Comparison of ENCODE assay signal across 29 cellular contexts in genomic region chr20:15848126-15848525, GRCh38.
"Had no signal": no experiment of that assay in that cellular context is flagged by ENCODE, and none has a peak within 500 bp of the region (broad histone marks: within the 10 kb centered on the region; RNA-seq: fewer than 3 reads in every experiment).

No MANE protein-coding gene starts in this region.

- DNase-seq: activated CD4-positive, alpha-beta memory T cell treated with anti-CD3 and anti-CD28 coated beads for 36 hours; activated CD4-positive, alpha-beta T cell treated with anti-CD3 and anti-CD28 coated beads for 36 hours; activated CD4-positive, CD25-positive, alpha-beta regulatory T cell; activated CD4-positive, CD25-positive, alpha-beta regulatory T cell treated with anti-CD3 and anti-CD28 coated beads, Interleukin-2, amount 50 U/mL, for 72 hours; activated CD8-positive, alpha-beta memory T cell treated with anti-CD3 and anti-CD28 coated beads, Interleukin-2, amount 50 U/mL, for 48 hours; activated gamma-delta T cell; activated naive CD4-positive, alpha-beta T cell; activated naive CD4-positive, alpha-beta T cell treated with anti-CD3 and anti-CD28 coated beads, Interleukin-2, amount 10 ng/mL, durations not matched to agents 7 days and 5 days; activated naive CD8-positive, alpha-beta T cell treated with anti-CD3 and anti-CD28 coated beads, Interleukin-2, amount 10 ng/mL, durations not matched to agents 7 days and 5 days; activated T-cell treated with anti-CD3 and anti-CD28 coated beads for 4 hours; activated T-cell treated with anti-CD3 and anti-CD28 coated beads, Interleukin-2, amount 50 U/mL, for 24 hours; activated T-cell treated with anti-CD3 and anti-CD28 coated beads, Interleukin-2, amount 50 U/mL, for 72 hours; central memory CD4-positive, alpha-beta T cell; cerebellar nuclear complex; colonic mucosa; effector CD8-positive, alpha-beta T cell; esophagus squamous epithelium; foreskin melanocyte; head of caudate nucleus; hippocampal formation; T1000 had no signal

- H3K27ac Mint-ChIP-seq: activated CD4-positive, alpha-beta memory T cell treated with anti-CD3 and anti-CD28 coated beads for 36 hours; activated CD4-positive, alpha-beta T cell treated with anti-CD3 and anti-CD28 coated beads for 36 hours; activated CD4-positive, alpha-beta T cell treated with anti-CD3 and anti-CD28 coated beads, Interleukin-2, amount 10 ng/mL, durations not matched to agents 24 days and 14 days; activated naive CD4-positive, alpha-beta T cell treated with anti-CD3 and anti-CD28 coated beads, Interleukin-2, amount 10 ng/mL, durations not matched to agents 7 days and 5 days; activated naive CD4-positive, alpha-beta T cell treated with anti-CD3 and anti-CD28 coated beads, Interleukin-2, amount 50 U/mL, for 72 hours; activated naive CD8-positive, alpha-beta T cell treated with anti-CD3 and anti-CD28 coated beads, Interleukin-2, amount 10 ng/mL, durations not matched to agents 7 days and 5 days; activated T-cell treated with anti-CD3 and anti-CD28 coated beads, Interleukin-2, amount 50 U/mL, for 24 hours; activated T-cell treated with anti-CD3 and anti-CD28 coated beads, Interleukin-2, amount 50 U/mL, for 72 hours had no signal

- H3K4me1 ChIP-seq: ascending aorta, breast epithelium, colonic mucosa, esophagus squamous epithelium, gastroesophageal sphincter had no signal

- H3K9me3 ChIP-seq: ascending aorta, breast epithelium, colonic mucosa, esophagus squamous epithelium, gastroesophageal sphincter had no signal

- H3K27ac ChIP-seq: ascending aorta, breast epithelium, cardiac muscle cell, colonic mucosa, epithelial cell of prostate, esophagus squamous epithelium, gastroesophageal sphincter had no signal

- H3K36me3 ChIP-seq: ascending aorta, breast epithelium, cardiac muscle cell, colonic mucosa, esophagus squamous epithelium, gastroesophageal sphincter had no signal

- H3K27me3 Mint-ChIP-seq: activated CD4-positive, alpha-beta memory T cell treated with anti-CD3 and anti-CD28 coated beads for 36 hours; activated CD4-positive, alpha-beta T cell treated with anti-CD3 and anti-CD28 coated beads for 36 hours; activated CD4-positive, alpha-beta T cell treated with anti-CD3 and anti-CD28 coated beads, Interleukin-2, amount 10 ng/mL, durations not matched to agents 24 days and 14 days; activated naive CD4-positive, alpha-beta T cell treated with anti-CD3 and anti-CD28 coated beads, Interleukin-2, amount 10 ng/mL, durations not matched to agents 7 days and 5 days; activated naive CD8-positive, alpha-beta T cell treated with anti-CD3 and anti-CD28 coated beads, Interleukin-2, amount 10 ng/mL, durations not matched to agents 7 days and 5 days; activated T-cell treated with anti-CD3 and anti-CD28 coated beads, Interleukin-2, amount 50 U/mL, for 24 hours had no signal

- H3K4me3 Mint-ChIP-seq: activated CD4-positive, alpha-beta memory T cell treated with anti-CD3 and anti-CD28 coated beads for 36 hours; activated CD4-positive, alpha-beta T cell treated with anti-CD3 and anti-CD28 coated beads for 36 hours; activated CD4-positive, alpha-beta T cell treated with anti-CD3 and anti-CD28 coated beads, Interleukin-2, amount 10 ng/mL, durations not matched to agents 24 days and 14 days; activated naive CD4-positive, alpha-beta T cell treated with anti-CD3 and anti-CD28 coated beads, Interleukin-2, amount 10 ng/mL, durations not matched to agents 7 days and 5 days; activated naive CD8-positive, alpha-beta T cell treated with anti-CD3 and anti-CD28 coated beads, Interleukin-2, amount 10 ng/mL, durations not matched to agents 7 days and 5 days; activated T-cell treated with anti-CD3 and anti-CD28 coated beads, Interleukin-2, amount 50 U/mL, for 24 hours; activated T-cell treated with anti-CD3 and anti-CD28 coated beads, Interleukin-2, amount 50 U/mL, for 72 hours; brain had no signal

- H3K4me3 ChIP-seq: ascending aorta, breast epithelium, cardiac muscle cell, colonic mucosa, esophagus squamous epithelium, gastroesophageal sphincter had no signal

- H3K36me3 Mint-ChIP-seq: activated CD4-positive, alpha-beta memory T cell treated with anti-CD3 and anti-CD28 coated beads for 36 hours; activated naive CD4-positive, alpha-beta T cell treated with anti-CD3 and anti-CD28 coated beads, Interleukin-2, amount 10 ng/mL, durations not matched to agents 7 days and 5 days; activated naive CD4-positive, alpha-beta T cell treated with anti-CD3 and anti-CD28 coated beads, Interleukin-2, amount 50 U/mL, for 72 hours; activated naive CD8-positive, alpha-beta T cell treated with anti-CD3 and anti-CD28 coated beads, Interleukin-2, amount 10 ng/mL, durations not matched to agents 7 days and 5 days; brain had no signal

- H3K4me1 Mint-ChIP-seq: activated CD4-positive, alpha-beta T cell treated with anti-CD3 and anti-CD28 coated beads for 36 hours; activated CD4-positive, alpha-beta T cell treated with anti-CD3 and anti-CD28 coated beads, Interleukin-2, amount 10 ng/mL, durations not matched to agents 24 days and 14 days; activated naive CD4-positive, alpha-beta T cell treated with anti-CD3 and anti-CD28 coated beads, Interleukin-2, amount 10 ng/mL, durations not matched to agents 7 days and 5 days; activated naive CD8-positive, alpha-beta T cell treated with anti-CD3 and anti-CD28 coated beads, Interleukin-2, amount 10 ng/mL, durations not matched to agents 7 days and 5 days had no signal

- H3K27me3 ChIP-seq: ascending aorta, breast epithelium, cardiac muscle cell, colonic mucosa, esophagus squamous epithelium, gastroesophageal sphincter had no signal

- ATAC-seq: activated CD4-positive, alpha-beta T cell treated with anti-CD3 and anti-CD28 coated beads for 36 hours; activated naive CD4-positive, alpha-beta T cell treated with anti-CD3 and anti-CD28 coated beads, Interleukin-2, amount 50 U/mL, for 72 hours; activated T-cell treated with anti-CD3 and anti-CD28 coated beads, Interleukin-2, amount 50 U/mL, for 72 hours; gastroesophageal sphincter had no signal

- H3K9me3 Mint-ChIP-seq: activated CD4-positive, alpha-beta T cell treated with anti-CD3 and anti-CD28 coated beads, Interleukin-2, amount 10 ng/mL, durations not matched to agents 24 days and 14 days had no signal
